Comparison of ENCODE assay signal across 1 cellular context in the genomic region with DNA sequence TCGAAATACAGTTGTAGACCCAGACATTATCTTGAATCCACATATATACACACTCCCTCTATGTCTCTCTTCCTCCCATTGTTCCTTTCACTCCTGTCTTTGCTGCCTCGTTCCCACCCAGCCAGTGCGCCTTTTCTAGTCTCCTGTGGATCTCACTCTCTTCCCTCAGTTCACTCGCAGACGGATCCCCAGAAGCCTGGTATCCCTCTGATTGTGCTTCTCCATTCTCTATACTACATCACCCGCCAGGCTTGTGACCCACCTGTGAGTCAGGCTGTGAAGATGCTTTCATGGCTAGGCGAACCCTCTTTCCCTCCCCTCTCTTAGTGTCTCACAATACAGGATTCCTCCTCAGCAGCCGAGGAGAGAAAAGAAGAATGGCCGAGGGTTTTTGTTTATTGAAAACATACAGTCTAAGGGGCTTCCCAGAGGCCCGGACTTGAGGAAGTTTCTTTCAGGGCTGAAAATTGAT.
TF ChIP-seq lines count a peak whose summit lies in the region.

No MANE protein-coding gene starts in this region.

TF ChIP-seq in IMR-90, 13 proteins besides CTCF, POLR2A, EP300 and RAD21:
- TF ChIP-seq CHD1 (IDR thresholded peaks at IDR 0.05; ENCODE audit: low read depth, low read length) (no peak), RFX5 (IDR thresholded peaks at IDR 0.05; ENCODE audit: low read depth, low read length) (no peak), NFE2L2 (IDR thresholded peaks at IDR 0.05; ENCODE audit: low read depth, low read length) (no peak), BHLHE40 (IDR thresholded peaks at IDR 0.05; ENCODE audit: low read depth, low read length) (no peak), MAFK (IDR thresholded peaks at IDR 0.05; ENCODE audit: low read depth, low read length) (no peak), MXI1 (IDR thresholded peaks at IDR 0.05; ENCODE audit: borderline replicate concordance, low read depth, low read length) (no peak), FOS (IDR thresholded peaks at IDR 0.05; ENCODE audit: low read depth, low read length) (no peak), MAZ (IDR thresholded peaks at IDR 0.05; ENCODE audit: borderline replicate concordance, low read depth, low read length) (no peak), RCOR1 (IDR thresholded peaks at IDR 0.05; ENCODE audit: insufficient replicate concordance, low read length) (no peak), SMC3 (IDR thresholded peaks at IDR 0.05; ENCODE audit: low read depth, low read length) (no peak), CEBPB (IDR thresholded peaks at IDR 0.05; ENCODE audit: low read depth, low read length) (no peak)
- TF ChIP-seq, protein P1, sequence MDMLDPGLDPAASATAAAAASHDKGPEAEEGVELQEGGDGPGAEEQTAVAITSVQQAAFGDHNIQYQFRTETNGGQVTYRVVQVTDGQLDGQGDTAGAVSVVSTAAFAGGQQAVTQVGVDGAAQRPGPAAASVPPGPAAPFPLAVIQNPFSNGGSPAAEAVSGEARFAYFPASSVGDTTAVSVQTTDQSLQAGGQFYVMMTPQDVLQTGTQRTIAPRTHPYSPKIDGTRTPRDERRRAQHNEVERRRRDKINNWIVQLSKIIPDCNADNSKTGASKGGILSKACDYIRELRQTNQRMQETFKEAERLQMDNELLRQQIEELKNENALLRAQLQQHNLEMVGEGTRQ (IDR thresholded peaks at IDR 0.05; ENCODE audit: low read depth, low read length), result no peak
- TF ChIP-seq, protein P2, sequence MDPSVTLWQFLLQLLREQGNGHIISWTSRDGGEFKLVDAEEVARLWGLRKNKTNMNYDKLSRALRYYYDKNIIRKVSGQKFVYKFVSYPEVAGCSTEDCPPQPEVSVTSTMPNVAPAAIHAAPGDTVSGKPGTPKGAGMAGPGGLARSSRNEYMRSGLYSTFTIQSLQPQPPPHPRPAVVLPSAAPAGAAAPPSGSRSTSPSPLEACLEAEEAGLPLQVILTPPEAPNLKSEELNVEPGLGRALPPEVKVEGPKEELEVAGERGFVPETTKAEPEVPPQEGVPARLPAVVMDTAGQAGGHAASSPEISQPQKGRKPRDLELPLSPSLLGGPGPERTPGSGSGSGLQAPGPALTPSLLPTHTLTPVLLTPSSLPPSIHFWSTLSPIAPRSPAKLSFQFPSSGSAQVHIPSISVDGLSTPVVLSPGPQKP (IDR thresholded peaks at IDR 0.05; ENCODE audit: borderline replicate concordance, low read depth, low read length), result no peak
